In the genomic region with DNA sequence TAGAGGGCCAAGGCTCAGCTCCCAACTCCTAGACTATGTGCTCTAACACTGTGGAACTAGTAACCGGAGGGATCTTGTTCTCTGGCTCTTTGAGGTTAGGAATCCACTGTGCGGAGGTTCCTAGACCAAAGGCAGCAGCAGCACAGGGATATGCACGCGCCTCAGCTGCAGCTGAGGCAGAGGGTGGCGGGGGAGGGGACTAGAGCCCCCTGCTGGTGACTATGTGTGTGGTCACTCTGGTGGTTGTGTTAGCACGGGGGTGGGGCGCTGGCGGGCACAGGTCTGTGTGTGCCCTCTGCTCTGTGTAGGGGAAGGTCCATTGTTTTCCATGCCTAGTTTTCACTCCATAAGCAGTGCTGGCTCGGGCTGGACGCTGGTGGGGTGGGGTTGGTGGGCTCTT, we compare ENCODE assay signal across 21 cellular contexts.
DNase-seq lines count a peak whose midpoint lies in the region; ATAC-seq and TF ChIP-seq lines count a peak whose summit lies in the region.
"Had no signal": no experiment of that assay in that cellular context is flagged by ENCODE, and none has a peak within 500 bp of the region (broad histone marks: within the 10 kb centered on the region; RNA-seq: fewer than 3 reads in every experiment).

No MANE protein-coding gene starts in this region.

- no peak overlapping the region for H2AK5ac ChIP-seq in neuronal stem cell (ENCODE audit: low read depth, low read length)

- peak overlapping the region; percentile 91 for H2BK120ac ChIP-seq in neuronal stem cell (ENCODE audit: low read depth, low read length)

- H3K4ac ChIP-seq in neuronal stem cell (ENCODE audit: low read length), result no peak overlapping the region

- H3K18ac ChIP-seq in neuronal stem cell (ENCODE audit: low read length), result peak overlapping the region; percentile 76

- intact Hi-C loops in thyroid gland (cut with DNase I), result no loop called here

- no peak overlapping the region for H3K4me2 ChIP-seq in neuronal stem cell (ENCODE audit: insufficient read depth, low read length, poor library complexity, severe bottlenecking)
- H3K4me2 ChIP-seq: PC-9 had no signal

- H3K27me3 ChIP-seq in neuronal stem cell (ENCODE audit: control insufficient read depth in 3 of 3, insufficient read depth in 3 of 3, low read depth in 1 of 3, low read length in 3 of 3) (no peaks in the 10 kb centered on the region), thyroid gland (no peaks in the 10 kb centered on the region)
- H3K27me3 ChIP-seq: gastroesophageal sphincter, neutrophil, sigmoid colon, transverse colon had no signal

- H2BK15ac ChIP-seq in neuronal stem cell (ENCODE audit: low read length), result no peak overlapping the region

- no peak overlapping the region for H2AFZ ChIP-seq in neuronal stem cell (ENCODE audit: low read length)
- H2AFZ ChIP-seq: PC-9 had no signal

- H3K4me1 ChIP-seq in neuronal stem cell (ENCODE audit: control insufficient read depth in 2 of 2, insufficient read depth in 1 of 2, low read depth in 1 of 2, low read length in 2 of 2) (peaks cover 0 to 2% of the 10 kb centered on the region in 2 donors), thyroid gland (no peaks in the 10 kb centered on the region)
- H3K4me1 ChIP-seq: gastroesophageal sphincter, sigmoid colon, transverse colon had no signal

- H2BK5ac ChIP-seq in neuronal stem cell (ENCODE audit: low read length), result no peak overlapping the region

- no peaks in the 10 kb centered on the region for H3K36me3 ChIP-seq in neuronal stem cell (replicated peaks in 1 of 2; ENCODE audit: control insufficient read depth in 2 of 2, insufficient read depth in 2 of 2, low read length in 2 of 2)
- no peaks in the 10 kb centered on the region for H3K36me3 ChIP-seq in thyroid gland
- H3K36me3 ChIP-seq: gastroesophageal sphincter, neutrophil, sigmoid colon, transverse colon had no signal

- no CpG with 5 or more reads among the region's 10 CpGs for WGBS in neuronal stem cell (ENCODE audit: extremely low coverage in 2 of 2, insufficient read length in 2 of 2, insufficient replicate concordance in 1 of 2), 2 donors
- WGBS in thyroid gland, 2 donors, result 66 to 70% methylated on average over 8 to 10 of the region's 10 CpGs

- TF ChIP-seq CTCF in LNCaP clone FGC (IDR thresholded peaks at IDR 0.05; ENCODE audit: control insufficient read depth, extremely low read depth, insufficient read depth) (peak; percentile 54), GM13976 (IDR thresholded peaks at IDR 0.05; ENCODE audit: borderline replicate concordance, control extremely low read depth, extremely low read depth, insufficient read depth, missing control alignments) (no peak), thyroid gland (IDR thresholded peaks at IDR 0.05) (no peak)

- peak overlapping the region; percentile 31 for H3K23ac ChIP-seq in neuronal stem cell (ENCODE audit: low read depth, low read length, poor library complexity)

- no peak overlapping the region for H3K4me3 ChIP-seq in LNCaP clone FGC (ENCODE audit: low read depth, low read length)
- no peak overlapping the region for H3K4me3 ChIP-seq in neuronal stem cell (ENCODE audit: low read length in 2 of 2)
- H3K4me3 ChIP-seq in thyroid gland (replicated peaks in 1 of 3), result no peak overlapping the region
- H3K4me3 ChIP-seq: gastroesophageal sphincter, PC-9, sigmoid colon, transverse colon had no signal

- H3K9ac ChIP-seq in neuronal stem cell (ENCODE audit: low read depth, low read length, poor library complexity), result no peak overlapping the region

- TF ChIP-seq POLR2A in thyroid gland (IDR thresholded peaks at IDR 0.05), result no peak

- H4K8ac ChIP-seq in neuronal stem cell (ENCODE audit: low read depth, low read length), result no peak overlapping the region

- H2BK12ac ChIP-seq in neuronal stem cell (ENCODE audit: low read length), result no peak overlapping the region

- peak overlapping the region; percentile 89 for H3K14ac ChIP-seq in neuronal stem cell (ENCODE audit: low read length)

- H4K91ac ChIP-seq in neuronal stem cell (ENCODE audit: low read depth, low read length, poor library complexity), result no peak overlapping the region

- H3K79me1 ChIP-seq in neuronal stem cell (ENCODE audit: low read depth, low read length), result no peaks in the 10 kb centered on the region

- no peak for ATAC-seq in GM21576 (IDR thresholded peaks at IDR 0.05; ENCODE audit: unreplicated experiment)
- ATAC-seq: gastroesophageal sphincter had no signal

- H3K27ac ChIP-seq in neuronal stem cell (replicated peaks; ENCODE audit: low read length) (no peak overlapping the region), thyroid gland (no peak overlapping the region)
- H3K27ac ChIP-seq: gastroesophageal sphincter, neutrophil, PC-9, sigmoid colon, transverse colon had no signal

- in situ Hi-C loops in GM13976 (cut with MboI; ENCODE audit: low sequenced_read_pairs, unreplicated experiment), result no loop called here

- DNase-seq in NCI-H1417 (lab: John Stamatoyannopoulos, UW), result peak in 2 of 3 experiments; percentile 0 to 1
- DNase-seq in NCI-H1417 treated with DMSO at 0.1 percent for 48 hours (lab: John Stamatoyannopoulos, UW), result no peak
- DNase-seq in LNCaP clone FGC (ENCODE audit: low read depth), result no peak
- peak; percentile 66 for DNase-seq in ecto neural progenitor cell (ENCODE audit: low spot score)
- no peak for DNase-seq in neuronal stem cell (ENCODE audit: low spot score)
- no peak for DNase-seq in GM13976 (ENCODE audit: low spot score)
- DNase-seq in thyroid gland, result no peak
- DNase-seq: 8988T; amniotic stem cell; C1 segment of cervical spinal cord; cerebellar nuclear complex; DMS79 treated with DMSO at 0.1 percent for 48 hours; NCI-H187; NCI-H510A; PC-9; sigmoid colon; stimulated activated CD4-positive, alpha-beta T cell treated with anti-CD3 and anti-CD28 coated beads, Interleukin-4, amount 100 ng/mL, for 1 hour; transverse colon had no signal

- H3K9me3 ChIP-seq in neuronal stem cell (replicated peaks in 1 of 2; ENCODE audit: control insufficient read depth in 2 of 2, insufficient read depth in 1 of 2, low read depth in 1 of 2, low read length in 2 of 2) (peaks cover 0 to 3% of the 10 kb centered on the region in 2 donors), thyroid gland (no peaks in the 10 kb centered on the region)
- H3K9me3 ChIP-seq: gastroesophageal sphincter, neutrophil, sigmoid colon, transverse colon had no signal

Comparison
In these comparisons a context has a peak if more than half of its experiments do, and no peak if none do; other contexts are left out.
1. DNase-seq: peak in NCI-H1417 (2 of 3) and ecto neural progenitor cell (single experiment); none in NCI-H1417 treated with DMSO at 0.1 percent for 48 hours (single experiment), LNCaP clone FGC (single experiment), neuronal stem cell (single experiment), GM13976 (single experiment) and thyroid gland (0 of 2).